26 cellular contexts compared by ENCODE assay signal in genomic region chr6:49764571-49765236, GRCh38. TPM values are rescaled to one million over a fixed set of nuclear protein-coding genes. Genes with fewer than 3 reads are reported as not detected.
"Had no signal": no experiment of that assay in that cellular context is flagged by ENCODE, and none has a peak within 500 bp of the region (broad histone marks: within the 10 kb centered on the region; RNA-seq: fewer than 3 reads in every experiment).

No MANE protein-coding gene starts in this region.

- H3K36me3 ChIP-seq: cardiac muscle cell, esophagus squamous epithelium, gastrocnemius medialis, prostate gland, tibial nerve, WERI-Rb-1 had no signal

- DNase-seq: activated CD4-positive, alpha-beta T cell treated with anti-CD3 and anti-CD28 coated beads, Interleukin-2, amount 10 ng/mL, durations not matched to agents 7 days and 5 days; activated CD4-positive, CD25-positive, alpha-beta regulatory T cell treated with anti-CD3 and anti-CD28 coated beads, Interleukin-2, amount 50 U/mL, for 72 hours; activated CD8-positive, alpha-beta memory T cell treated with anti-CD3 and anti-CD28 coated beads, Interleukin-2, amount 10 ng/mL, durations not matched to agents 7 days and 5 days; activated CD8-positive, alpha-beta T cell treated with anti-CD3 and anti-CD28 coated beads for 36 hours; activated gamma-delta T cell; activated naive CD4-positive, alpha-beta T cell treated with anti-CD3 and anti-CD28 coated beads, Interleukin-2, amount 50 U/mL, for 16 hours; activated naive CD8-positive, alpha-beta T cell treated with anti-CD3 and anti-CD28 coated beads, Interleukin-2, amount 50 U/mL, for 24 hours; activated T-cell treated with anti-CD3 and anti-CD28 coated beads for 4 hours; cortex of kidney; endodermal cell; esophagus squamous epithelium; gastrocnemius medialis; head of caudate nucleus; mesenchymal stem cell; naive thymus-derived CD4-positive, alpha-beta T cell; stimulated activated CD4-positive, alpha-beta T cell treated with anti-CD3 and anti-CD28 coated beads, Interleukin-4, amount 100 ng/mL, for 24 hours; substantia nigra; WERI-Rb-1 had no signal

- H3K4me1 ChIP-seq: esophagus squamous epithelium, gastrocnemius medialis, prostate gland, tibial nerve had no signal

- H3K27ac ChIP-seq: cardiac muscle cell, esophagus squamous epithelium, gastrocnemius medialis, prostate gland, tibial nerve, WERI-Rb-1 had no signal

- ATAC-seq: activated CD8-positive, alpha-beta memory T cell treated with anti-CD3 and anti-CD28 coated beads, Interleukin-2, amount 10 ng/mL, durations not matched to agents 7 days and 5 days; activated CD8-positive, alpha-beta T cell treated with anti-CD3 and anti-CD28 coated beads for 36 hours; activated naive CD8-positive, alpha-beta T cell treated with anti-CD3 and anti-CD28 coated beads, Interleukin-2, amount 50 U/mL, for 24 hours; gastrocnemius medialis; naive thymus-derived CD4-positive, alpha-beta T cell had no signal

- H3K4me3 ChIP-seq: cardiac muscle cell, esophagus squamous epithelium, gastrocnemius medialis, prostate gland, tibial nerve had no signal

- H3K9me3 ChIP-seq: esophagus squamous epithelium, gastrocnemius medialis, prostate gland, tibial nerve had no signal

- H3K27me3 ChIP-seq: cardiac muscle cell, esophagus squamous epithelium, gastrocnemius medialis, tibial nerve had no signal

RNA-seq across cellular contexts. Expression of gene CRISP3, which starts 20.5 kb away (rescaled TPM):
- total RNA-seq: activated CD4-positive, alpha-beta T cell treated with anti-CD3 and anti-CD28 coated beads, Interleukin-2, amount 10 ng/mL, durations not matched to agents 7 days and 5 days; activated CD8-positive, alpha-beta memory T cell treated with anti-CD3 and anti-CD28 coated beads, Interleukin-2, amount 10 ng/mL, durations not matched to agents 7 days and 5 days; activated CD8-positive, alpha-beta T cell treated with anti-CD3 and anti-CD28 coated beads for 36 hours; activated T-helper 1 cell treated with anti-CD3 and anti-CD28 coated beads, Interleukin-12 subunit alpha, Interleukin-12 subunit beta, Interleukin-2, Interleukin-4 antibody, amounts not matched to agents 30 ng/mL and 10 ng/mL and 1 ng/mL, durations not matched to agents 14 hours and 24 hours and 36 hours; cardiac muscle cell; cerebellum; endodermal cell; gastrocnemius medialis; naive thymus-derived CD4-positive, alpha-beta T cell; neural crest cell; osteoblast; tibial nerve had no signal
- polyA plus RNA-seq: cardiac muscle cell; naive thymus-derived CD4-positive, alpha-beta T cell had no signal

RNA-seq across cellular contexts. Expression of gene PGK2, which starts 22.4 kb away (rescaled TPM):
- total RNA-seq: activated CD4-positive, alpha-beta T cell treated with anti-CD3 and anti-CD28 coated beads, Interleukin-2, amount 10 ng/mL, durations not matched to agents 7 days and 5 days; activated CD8-positive, alpha-beta memory T cell treated with anti-CD3 and anti-CD28 coated beads, Interleukin-2, amount 10 ng/mL, durations not matched to agents 7 days and 5 days; activated CD8-positive, alpha-beta T cell treated with anti-CD3 and anti-CD28 coated beads for 36 hours; activated T-helper 1 cell treated with anti-CD3 and anti-CD28 coated beads, Interleukin-12 subunit alpha, Interleukin-12 subunit beta, Interleukin-2, Interleukin-4 antibody, amounts not matched to agents 30 ng/mL and 10 ng/mL and 1 ng/mL, durations not matched to agents 14 hours and 24 hours and 36 hours; cardiac muscle cell; cerebellum; endodermal cell; esophagus squamous epithelium; gastrocnemius medialis; lower leg skin; naive thymus-derived CD4-positive, alpha-beta T cell; neural crest cell; osteoblast; tibial nerve had no signal
- polyA plus RNA-seq: cardiac muscle cell; naive thymus-derived CD4-positive, alpha-beta T cell had no signal

RNA-seq across cellular contexts. Expression of gene CRISP2, which starts 51.4 kb away (rescaled TPM):
- total RNA-seq: activated CD4-positive, alpha-beta T cell treated with anti-CD3 and anti-CD28 coated beads, Interleukin-2, amount 10 ng/mL, durations not matched to agents 7 days and 5 days; activated CD8-positive, alpha-beta memory T cell treated with anti-CD3 and anti-CD28 coated beads, Interleukin-2, amount 10 ng/mL, durations not matched to agents 7 days and 5 days; activated CD8-positive, alpha-beta T cell treated with anti-CD3 and anti-CD28 coated beads for 36 hours; activated T-helper 1 cell treated with anti-CD3 and anti-CD28 coated beads, Interleukin-12 subunit alpha, Interleukin-12 subunit beta, Interleukin-2, Interleukin-4 antibody, amounts not matched to agents 30 ng/mL and 10 ng/mL and 1 ng/mL, durations not matched to agents 14 hours and 24 hours and 36 hours; cardiac muscle cell; endodermal cell; gastrocnemius medialis; naive thymus-derived CD4-positive, alpha-beta T cell; neural crest cell; osteoblast; tibial nerve had no signal
- polyA plus RNA-seq: cardiac muscle cell; naive thymus-derived CD4-positive, alpha-beta T cell had no signal
